In genomic region chr7:47538846-47539311, GRCh38 we compare ENCODE assay signal across 1 cellular context.
TF ChIP-seq lines count a peak whose summit lies in the region.

No MANE protein-coding gene starts in this region.

TF ChIP-seq in HepG2, 621 proteins besides CTCF, POLR2A, EP300 and RAD21 (continued from another document and continues in another):
- no peak for TF ChIP-seq NKX3-1 (CRISPR knock-in tag; IDR thresholded peaks at IDR 0.05)
- TF ChIP-seq SMC3 (IDR thresholded peaks at IDR 0.05; ENCODE audit: low read length): no peak
- no peak for TF ChIP-seq ZNF292 (CRISPR knock-in tag; IDR thresholded peaks at IDR 0.05; ENCODE audit: borderline replicate concordance, low read depth)
- TF ChIP-seq ZFAT (CRISPR knock-in tag; conservative IDR thresholded peaks at IDR 0.05): no peak
- TF ChIP-seq HNRNPH1 (optimal IDR thresholded peaks at IDR 0.05; ENCODE audit: low read depth, low read length): no peak
- no peak for TF ChIP-seq ZC3H4 (CRISPR knock-in tag; IDR thresholded peaks at IDR 0.05; ENCODE audit: borderline replicate concordance)
- TF ChIP-seq MTA3 (CRISPR knock-in tag; IDR thresholded peaks at IDR 0.05): no peak
- no peak for TF ChIP-seq NCOR1 (IDR thresholded peaks at IDR 0.05; ENCODE audit: borderline replicate concordance, low read length)
- 0 out of 2 replicates have a peak, but pooled peaks have one; percentile 32 for TF ChIP-seq IKZF5 (CRISPR knock-in tag; IDR thresholded peaks at IDR 0.05)
- no peak for TF ChIP-seq MYC (CRISPR knock-in tag; IDR thresholded peaks at IDR 0.05; ENCODE audit: borderline replicate concordance)
- peak; percentile 80 for TF ChIP-seq FOXA3 (CRISPR knock-in tag; IDR thresholded peaks at IDR 0.05)
- no peak for TF ChIP-seq KAT2B (IDR thresholded peaks at IDR 0.05; ENCODE audit: borderline replicate concordance, low read depth, low read length)
- no peak for TF ChIP-seq CHCHD3 (CRISPR knock-in tag; IDR thresholded peaks at IDR 0.05)
- TF ChIP-seq CENPX (CRISPR knock-in tag; IDR thresholded peaks at IDR 0.05): no peak
- TF ChIP-seq SSRP1 (CRISPR knock-in tag; IDR thresholded peaks at IDR 0.05): no peak
- TF ChIP-seq RXRA (CRISPR knock-in tag; IDR thresholded peaks at IDR 0.05): no peak; the same call in 1 of the 2 replicates
- no peak; the same call in 1 of the 2 replicates for TF ChIP-seq AFF4 (CRISPR knock-in tag; IDR thresholded peaks at IDR 0.05)
- TF ChIP-seq ZNF468 (CRISPR knock-in tag; IDR thresholded peaks at IDR 0.05): no peak
- TF ChIP-seq ZFP91 (CRISPR knock-in tag; IDR thresholded peaks at IDR 0.05; ENCODE audit: borderline replicate concordance): no peak
- TF ChIP-seq DMAP1 (CRISPR knock-in tag; IDR thresholded peaks at IDR 0.05): peak; percentile 53; the same call in 1 of the 2 replicates
- no peak for TF ChIP-seq LCORL (IDR thresholded peaks at IDR 0.05)
- TF ChIP-seq LCORL (CRISPR knock-in tag; IDR thresholded peaks at IDR 0.05): no peak
- TF ChIP-seq MIER2 (CRISPR knock-in tag; IDR thresholded peaks at IDR 0.05): 0 out of 2 replicates have a peak, but pooled peaks have one; percentile 13
- TF ChIP-seq RAD51 (IDR thresholded peaks at IDR 0.05; ENCODE audit: borderline replicate concordance): no peak
- TF ChIP-seq TOPORS (CRISPR knock-in tag; IDR thresholded peaks at IDR 0.05): no peak
- TF ChIP-seq ZNF33A (CRISPR knock-in tag; IDR thresholded peaks at IDR 0.05; ENCODE audit: borderline replicate concordance): no peak
- no peak for TF ChIP-seq ZNF296 (CRISPR knock-in tag; conservative IDR thresholded peaks at IDR 0.05)
- no peak for TF ChIP-seq XBP1 (CRISPR knock-in tag; IDR thresholded peaks at IDR 0.05)
- TF ChIP-seq ZNF430 (CRISPR knock-in tag; IDR thresholded peaks at IDR 0.05): no peak
- no peak for TF ChIP-seq ZNF24 (IDR thresholded peaks at IDR 0.05)
- peak; percentile 58; the same call in 1 of the 2 replicates for TF ChIP-seq RCOR2 (CRISPR knock-in tag; IDR thresholded peaks at IDR 0.05)
- no peak for TF ChIP-seq ARNT2 (CRISPR knock-in tag; IDR thresholded peaks at IDR 0.05; ENCODE audit: low read depth)
- TF ChIP-seq ZNF770 (CRISPR knock-in tag; IDR thresholded peaks at IDR 0.05): no peak
- TF ChIP-seq FOXO4 (CRISPR knock-in tag; conservative IDR thresholded peaks at IDR 0.05): no peak
- no peak for TF ChIP-seq ZNF205 (CRISPR knock-in tag; IDR thresholded peaks at IDR 0.05)
- no peak for TF ChIP-seq ZBTB26 (CRISPR knock-in tag; IDR thresholded peaks at IDR 0.05; ENCODE audit: borderline replicate concordance)
- no peak for TF ChIP-seq ZNF557 (CRISPR knock-in tag; IDR thresholded peaks at IDR 0.05)
- peak; percentile 51; the same call in 1 of the 2 replicates for TF ChIP-seq ZBTB37 (CRISPR knock-in tag; IDR thresholded peaks at IDR 0.05)
- 0 out of 2 replicates have a peak, but pooled peaks have one; percentile 18 for TF ChIP-seq TCF7 (IDR thresholded peaks at IDR 0.05; ENCODE audit: low read depth)
- TF ChIP-seq HNRNPK (IDR thresholded peaks at IDR 0.05; ENCODE audit: low read depth, low read length, poor library complexity, severe bottlenecking): no peak
- no peak for TF ChIP-seq CREB3 (CRISPR knock-in tag; IDR thresholded peaks at IDR 0.05)
- no peak for TF ChIP-seq ZNF496 (CRISPR knock-in tag; IDR thresholded peaks at IDR 0.05; ENCODE audit: insufficient replicate concordance)
- no peak for TF ChIP-seq ZNF329 (CRISPR knock-in tag; IDR thresholded peaks at IDR 0.05; ENCODE audit: low read depth)
- no peak for TF ChIP-seq NRL (CRISPR knock-in tag; IDR thresholded peaks at IDR 0.05; ENCODE audit: borderline replicate concordance)
- TF ChIP-seq POLR2AphosphoS5 (IDR thresholded peaks at IDR 0.05; ENCODE audit: low read depth, low read length): no peak
- no peak for TF ChIP-seq ZSCAN22 (CRISPR knock-in tag; IDR thresholded peaks at IDR 0.05)
- TF ChIP-seq GZF1 (CRISPR knock-in tag; IDR thresholded peaks at IDR 0.05): 0 out of 2 replicates have a peak, but pooled peaks have one; percentile 18
- no peak for TF ChIP-seq PRPF4 (IDR thresholded peaks at IDR 0.05; ENCODE audit: low read depth, low read length, poor library complexity, severe bottlenecking)
- TF ChIP-seq BCL3 (CRISPR knock-in tag; IDR thresholded peaks at IDR 0.05): no peak
- TF ChIP-seq RNF219 (CRISPR knock-in tag; IDR thresholded peaks at IDR 0.05): no peak
- no peak for TF ChIP-seq ZNF260 (CRISPR knock-in tag; IDR thresholded peaks at IDR 0.05; ENCODE audit: borderline replicate concordance, low read depth)
